In the genomic region with DNA sequence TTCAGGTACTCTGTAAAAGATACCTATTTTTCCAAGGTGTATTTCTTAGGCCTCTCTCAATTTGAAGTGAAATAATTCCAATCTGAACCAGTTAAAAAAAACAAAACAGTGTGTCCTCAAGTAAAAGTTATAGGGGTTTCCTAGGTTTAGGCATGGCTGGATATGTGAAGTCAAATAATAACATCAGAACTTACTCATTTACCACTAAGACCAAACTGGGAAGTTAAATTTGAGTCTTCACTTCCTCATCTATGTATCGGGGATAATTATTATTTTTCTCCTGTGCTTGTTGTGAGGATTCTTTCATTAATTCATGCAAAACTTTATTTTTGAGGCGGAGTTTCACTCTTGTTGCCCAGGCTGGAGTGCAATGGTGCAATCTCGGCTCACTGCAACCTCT, we compare ENCODE assay signal across 16 cellular contexts.
DNase-seq lines count a peak whose midpoint lies in the region; ATAC-seq and TF ChIP-seq lines count a peak whose summit lies in the region.
"Had no signal": no experiment of that assay in that cellular context is flagged by ENCODE, and none has a peak within 500 bp of the region (broad histone marks: within the 10 kb centered on the region; RNA-seq: fewer than 3 reads in every experiment).

No MANE protein-coding gene starts in this region.

- no peak for TF ChIP-seq CTCF in CD14-positive monocyte (IDR thresholded peaks at IDR 0.05)

- no peak for DNase-seq in CD14-positive monocyte (ENCODE audit: low spot score)
- DNase-seq in AG20443 (ENCODE audit: low spot score), result no peak
- DNase-seq: COR-L47, dermis blood vessel endothelial cell, gastrocnemius medialis, NCI-H1436 treated with DMSO at 0.1 percent for 48 hours, NCI-H774 had no signal

- no peaks in the 10 kb centered on the region for H3K4me1 Mint-ChIP-seq in CD14-positive monocyte

- no peaks in the 10 kb centered on the region for H3K27me3 Mint-ChIP-seq in CD14-positive monocyte (ENCODE audit: low read depth in 3 of 3)

- intact Hi-C loops in CD14-positive monocyte (cut with micrococcal nuclease), result no loop called here

- H3K36me3 Mint-ChIP-seq in CD14-positive monocyte, result no peaks in the 10 kb centered on the region

- peaks cover 0 to 6% (median 0%) of the 10 kb centered on the region in 7 donors for H3K9me3 Mint-ChIP-seq in CD14-positive monocyte
- H3K9me3 Mint-ChIP-seq: T-helper 2 cell treated with Interferon-gamma antibody and Interleukin-4, amounts not matched to agents 5 μg/mL and 100 μg/mL, for 36 hours had no signal

- ATAC-seq in GM19395 (IDR thresholded peaks at IDR 0.05; ENCODE audit: unreplicated experiment) (peak; percentile 76), HG02870 (IDR thresholded peaks at IDR 0.05; ENCODE audit: unreplicated experiment) (peak; percentile 84), HG03521 (IDR thresholded peaks at IDR 0.05; ENCODE audit: unreplicated experiment) (peak; percentile 50), GM21786 (IDR thresholded peaks at IDR 0.05; ENCODE audit: unreplicated experiment) (no peak), HG03457 (IDR thresholded peaks at IDR 0.05; ENCODE audit: unreplicated experiment) (no peak)
- ATAC-seq: activated CD4-positive, CD25-positive, alpha-beta regulatory T cell treated with anti-CD3 and anti-CD28 coated beads, Interleukin-2, amount 50 U/mL, for 24 hours; gastrocnemius medialis; HCT116; left lobe of liver had no signal

- H3K27ac Mint-ChIP-seq in CD14-positive monocyte, result no peak overlapping the region
- H3K27ac Mint-ChIP-seq: T-helper 2 cell treated with Interferon-gamma antibody and Interleukin-4, amounts not matched to agents 5 μg/mL and 100 μg/mL, for 36 hours had no signal

- H3K4me3 Mint-ChIP-seq in CD14-positive monocyte, result no peak overlapping the region
- H3K4me3 Mint-ChIP-seq: T-helper 2 cell treated with Interferon-gamma antibody and Interleukin-4, amounts not matched to agents 5 μg/mL and 100 μg/mL, for 36 hours had no signal

Comparison
In these comparisons a context has a peak if more than half of its experiments do, and no peak if none do; other contexts are left out.
1. ATAC-seq: peak in GM19395 (single experiment), HG02870 (single experiment) and HG03521 (single experiment); none in GM21786 (single experiment) and HG03457 (single experiment).